In genomic region chr2:12543452-12544220, GRCh38 we compare ENCODE assay signal across 13 cellular contexts.
A peak's percentile ranks its signal among the peaks of the same experiment; 100 is the strongest.
DNase-seq lines count a peak whose midpoint lies in the region; ATAC-seq and TF ChIP-seq lines count a peak whose summit lies in the region.
"Had no signal": no experiment of that assay in that cellular context is flagged by ENCODE, and none has a peak within 500 bp of the region (broad histone marks: within the 10 kb centered on the region; RNA-seq: fewer than 3 reads in every experiment).

No MANE protein-coding gene starts in this region.

- H3K36me3 Mint-ChIP-seq in T-helper 2 cell treated with Interferon-gamma antibody and Interleukin-4, amounts not matched to agents 5 μg/mL and 100 μg/mL, for 36 hours (ENCODE audit: low read depth) = no peaks in the 10 kb centered on the region
- no peaks in the 10 kb centered on the region for H3K36me3 Mint-ChIP-seq in activated T-helper 17 cell treated with anti-CD3 and anti-CD28 coated beads, Interleukin-2, amount 50 U/mL, for 72 hours (ENCODE audit: low read depth)
- H3K36me3 Mint-ChIP-seq: immature natural killer cell had no signal

- intact Hi-C loops in vagina (cut with DNase I) = no loop called here

- no peak for TF ChIP-seq POLR2A in vagina (IDR thresholded peaks at IDR 0.05)

- H3K27me3 ChIP-seq in vagina = no peaks in the 10 kb centered on the region
- H3K27me3 ChIP-seq: cardiac muscle cell had no signal

- H3K27me3 Mint-ChIP-seq in T-helper 2 cell treated with Interferon-gamma antibody and Interleukin-4, amounts not matched to agents 5 μg/mL and 100 μg/mL, for 36 hours (ENCODE audit: low read depth) = peaks cover 7% of the 10 kb centered on the region
- no peaks in the 10 kb centered on the region for H3K27me3 Mint-ChIP-seq in activated T-helper 17 cell treated with anti-CD3 and anti-CD28 coated beads, Interleukin-2, amount 50 U/mL, for 72 hours

- H3K4me1 ChIP-seq in vagina = peaks cover 9% of the 10 kb centered on the region

- no peak overlapping the region for H3K27ac ChIP-seq in vagina
- H3K27ac ChIP-seq: cardiac muscle cell had no signal

- TF ChIP-seq CTCF in vagina (IDR thresholded peaks at IDR 0.05) = no peak

- H3K9me3 ChIP-seq in vagina = no peaks in the 10 kb centered on the region

- H3K36me3 ChIP-seq in vagina = no peaks in the 10 kb centered on the region
- H3K36me3 ChIP-seq: cardiac muscle cell had no signal

- ATAC-seq in GM21381 (IDR thresholded peaks at IDR 0.05; ENCODE audit: unreplicated experiment) (peak; percentile 26), HG03354 (IDR thresholded peaks at IDR 0.05; ENCODE audit: poor library complexity, severe bottlenecking, unreplicated experiment) (peak; percentile 32)
- ATAC-seq in activated T-helper 17 cell treated with anti-CD3 and anti-CD28 coated beads, Interleukin-2, amount 50 U/mL, for 72 hours (replicated peaks) = no peak
- ATAC-seq: HCT116 had no signal

- DNase-seq in DMS79 treated with DMSO at 0.1 percent for 48 hours (lab: John Stamatoyannopoulos, UW) (peak; percentile 80), glomerular visceral epithelial cell (ENCODE audit: extremely low spot score) (peak; percentile 41), vagina (ENCODE audit: extremely low spot score in 2 of 2) (no peak), NCI-H446 treated with DMSO at 0.1 percent for 48 hours (lab: John Stamatoyannopoulos, UW) (no peak)
- DNase-seq in T-helper 2 cell treated with Interferon-gamma antibody and Interleukin-4, amounts not matched to agents 5 μg/mL and 100 μg/mL, for 36 hours (ENCODE audit: low spot score) = no peak
- DNase-seq: activated CD4-positive, alpha-beta T cell treated with anti-CD3 and anti-CD28 coated beads for 1 hour; immature natural killer cell; NCI-H1930 had no signal

- H3K4me1 Mint-ChIP-seq in T-helper 2 cell treated with Interferon-gamma antibody and Interleukin-4, amounts not matched to agents 5 μg/mL and 100 μg/mL, for 36 hours (ENCODE audit: low read depth) = peaks cover 15% of the 10 kb centered on the region
- no peaks in the 10 kb centered on the region for H3K4me1 Mint-ChIP-seq in activated T-helper 17 cell treated with anti-CD3 and anti-CD28 coated beads, Interleukin-2, amount 50 U/mL, for 72 hours
- H3K4me1 Mint-ChIP-seq: immature natural killer cell had no signal

- H3K9me3 Mint-ChIP-seq in T-helper 2 cell treated with Interferon-gamma antibody and Interleukin-4, amounts not matched to agents 5 μg/mL and 100 μg/mL, for 36 hours = peaks cover 9% of the 10 kb centered on the region
- H3K9me3 Mint-ChIP-seq in activated T-helper 17 cell treated with anti-CD3 and anti-CD28 coated beads, Interleukin-2, amount 50 U/mL, for 72 hours = no peaks in the 10 kb centered on the region
- H3K9me3 Mint-ChIP-seq: immature natural killer cell had no signal

- H3K27ac Mint-ChIP-seq in T-helper 2 cell treated with Interferon-gamma antibody and Interleukin-4, amounts not matched to agents 5 μg/mL and 100 μg/mL, for 36 hours = no peak overlapping the region
- H3K27ac Mint-ChIP-seq in activated T-helper 17 cell treated with anti-CD3 and anti-CD28 coated beads, Interleukin-2, amount 50 U/mL, for 72 hours = no peak overlapping the region
- H3K27ac Mint-ChIP-seq: immature natural killer cell had no signal

- H3K4me3 ChIP-seq in vagina = no peak overlapping the region
- H3K4me3 ChIP-seq: cardiac muscle cell had no signal

- H3K4me3 Mint-ChIP-seq in T-helper 2 cell treated with Interferon-gamma antibody and Interleukin-4, amounts not matched to agents 5 μg/mL and 100 μg/mL, for 36 hours = no peak overlapping the region
- no peak overlapping the region for H3K4me3 Mint-ChIP-seq in activated T-helper 17 cell treated with anti-CD3 and anti-CD28 coated beads, Interleukin-2, amount 50 U/mL, for 72 hours
- H3K4me3 Mint-ChIP-seq: immature natural killer cell had no signal

Comparison
In these comparisons a context has a peak if more than half of its experiments do, and no peak if none do; other contexts are left out.
1. DNase-seq: peak in DMS79 treated with DMSO at 0.1 percent for 48 hours (single experiment) and glomerular visceral epithelial cell (single experiment); none in T-helper 2 cell treated with Interferon-gamma antibody and Interleukin-4, amounts not matched to agents 5 μg/mL and 100 μg/mL, for 36 hours (single experiment), vagina (0 of 2) and NCI-H446 treated with DMSO at 0.1 percent for 48 hours (single experiment).